In the genomic region with DNA sequence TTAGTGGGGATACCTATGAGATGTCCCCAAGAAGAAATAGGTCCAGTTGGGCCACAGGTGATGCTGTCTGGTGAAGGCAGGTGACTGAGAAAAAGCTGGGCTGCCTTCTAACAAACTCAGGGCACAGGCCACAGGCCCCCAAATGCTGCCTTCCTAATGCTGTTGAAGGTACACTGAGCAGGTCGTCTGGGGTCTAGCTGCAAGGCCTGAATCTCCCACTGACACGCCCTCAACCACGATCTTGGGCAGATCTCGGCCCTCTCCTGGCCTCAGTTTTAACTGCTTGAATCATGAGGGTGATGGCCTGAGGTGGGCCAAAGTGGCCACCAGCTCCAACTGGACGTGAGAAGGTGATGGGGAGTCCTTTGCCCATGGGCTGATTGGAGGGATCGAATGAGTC, we compare ENCODE assay signal across 16 cellular contexts. TPM values are rescaled to one million over a fixed set of nuclear protein-coding genes. Genes with fewer than 3 reads are reported as not detected.
DNase-seq lines count a peak whose midpoint lies in the region; TF ChIP-seq lines count a peak whose summit lies in the region.
"Had no signal": no experiment of that assay in that cellular context is flagged by ENCODE, and none has a peak within 500 bp of the region (broad histone marks: within the 10 kb centered on the region; RNA-seq: fewer than 3 reads in every experiment).

No MANE protein-coding gene starts in this region.

- no peak for TF ChIP-seq EP300 in sigmoid colon (IDR thresholded peaks at IDR 0.05)

- H3K36me3 ChIP-seq in adrenal gland (replicated peaks in 1 of 2) (no peaks in the 10 kb centered on the region), sigmoid colon (no peaks in the 10 kb centered on the region)
- H3K36me3 ChIP-seq: BLaER1 had no signal

- intact Hi-C loops in adrenal gland (cut with DNase I), result loop anchor here (10.0 kb wide), 2 partner anchors 62 to 272 kb away; no protein-coding TSS in a partner anchor
- intact Hi-C loops in sigmoid colon (cut with DNase I), result loop anchor here (5.0 kb wide), 1 partner anchor 39 kb away; no protein-coding TSS in a partner anchor

- H3K27ac ChIP-seq in adrenal gland (peak overlapping the region in 4 of 5 donors; percentile 62 to 70 (median 64)), sigmoid colon (no peak overlapping the region)
- H3K27ac ChIP-seq: BLaER1, C4-2B had no signal

- H3K4me3 ChIP-seq in adrenal gland (no peak overlapping the region), sigmoid colon (no peak overlapping the region)
- H3K4me3 ChIP-seq: BLaER1 had no signal

- 83 to 94% (median 84%) methylated on average over 5 to 6 of the region's 6 CpGs for WGBS in adrenal gland, 4 donors
- 91% methylated on average over 6 of the region's 6 CpGs for WGBS in sigmoid colon, 2 donors

- TF ChIP-seq POLR2A in adrenal gland (IDR thresholded peaks at IDR 0.05) (no peak), sigmoid colon (IDR thresholded peaks at IDR 0.05) (no peak)

- H3K9me3 ChIP-seq in adrenal gland (replicated peaks in 1 of 3), result no peaks in the 10 kb centered on the region
- H3K9me3 ChIP-seq in sigmoid colon, result no peaks in the 10 kb centered on the region
- H3K9me3 ChIP-seq: BLaER1 had no signal

- peaks cover 5 to 7% of the 10 kb centered on the region in 2 donors for H3K4me1 ChIP-seq in adrenal gland (replicated peaks in 1 of 2)
- no peaks in the 10 kb centered on the region for H3K4me1 ChIP-seq in sigmoid colon

- DNase-seq in adrenal gland, result no peak
- peak; percentile 35 for DNase-seq in islet precursor cell
- peak; percentile 57 for DNase-seq in sigmoid colon
- no peak for DNase-seq in NCI-H82 treated with DMSO at 0.1 percent for 48 hours (lab: John Stamatoyannopoulos, UW; ENCODE audit: unreplicated experiment)
- no peak for DNase-seq in OCI-M2 (lab: John Stamatoyannopoulos, UW; ENCODE audit: unreplicated experiment)
- DNase-seq in NCI-H146 treated with DMSO at 0.1 percent for 48 hours (lab: John Stamatoyannopoulos, UW; ENCODE audit: unreplicated experiment), result no peak
- DNase-seq: CD4-positive, CD25-positive, alpha-beta regulatory T cell; CD8-positive, alpha-beta T cell; DMS53; DMS79 treated with DMSO at 0.1 percent for 48 hours; GOT3; HCEC 1CT had no signal

- no peaks in the 10 kb centered on the region for H3K27me3 ChIP-seq in adrenal gland
- no peaks in the 10 kb centered on the region for H3K27me3 ChIP-seq in sigmoid colon
- H3K27me3 ChIP-seq: BLaER1 had no signal

- TF ChIP-seq CTCF in adrenal gland (IDR thresholded peaks at IDR 0.05) (no peak), sigmoid colon (IDR thresholded peaks at IDR 0.05) (no peak)

RNA-seq across cellular contexts. Expression of a gene that starts 2.1 kb away (rescaled TPM):
- total RNA-seq in adrenal gland (10 to 100 TPM in 4 of 8 donors, 1 to 10 TPM in 4; 1.9 to 42.3 (median 9.8) TPM), sigmoid colon (1 to 10 TPM; 1.3 to 3.9 (median 2.2) TPM)
- polyA plus RNA-seq in adrenal gland (1 to 10 TPM; 2.5 to 5.8 (median 4.3) TPM), sigmoid colon (under 1 TPM; 0.23 to 0.60 (median 0.51) TPM)
- total RNA-seq: A172, Daoy had no signal

RNA-seq across cellular contexts. Expression of a gene that starts 27.9 kb away (rescaled TPM):
- 10 to 100 TPM; 11.7 to 26.2 (median 21.8) TPM for total RNA-seq in adrenal gland
- polyA plus RNA-seq in adrenal gland, result 10 to 100 TPM; 18.8 to 43.5 (median 19.8) TPM
- 10 to 100 TPM in 3 of 4 donors, 1 to 10 TPM in 1; 7.4 to 17.8 (median 11.4) TPM for total RNA-seq in sigmoid colon
- 10 to 100 TPM; 16.8 to 26.1 (median 21.8) TPM for polyA plus RNA-seq in sigmoid colon
- total RNA-seq: A172 had no signal

Comparison
In these comparisons a context has a peak if more than half of its experiments do, and no peak if none do; other contexts are left out.
1. DNase-seq: peak in islet precursor cell (single experiment) and sigmoid colon (single experiment); none in adrenal gland (0 of 7), NCI-H82 treated with DMSO at 0.1 percent for 48 hours (single experiment), OCI-M2 (single experiment) and NCI-H146 treated with DMSO at 0.1 percent for 48 hours (single experiment).
2. H3K27ac ChIP-seq: peak in adrenal gland (4 of 5); none in sigmoid colon (0 of 4).